1 cellular context compared by ENCODE assay signal in the genomic region with DNA sequence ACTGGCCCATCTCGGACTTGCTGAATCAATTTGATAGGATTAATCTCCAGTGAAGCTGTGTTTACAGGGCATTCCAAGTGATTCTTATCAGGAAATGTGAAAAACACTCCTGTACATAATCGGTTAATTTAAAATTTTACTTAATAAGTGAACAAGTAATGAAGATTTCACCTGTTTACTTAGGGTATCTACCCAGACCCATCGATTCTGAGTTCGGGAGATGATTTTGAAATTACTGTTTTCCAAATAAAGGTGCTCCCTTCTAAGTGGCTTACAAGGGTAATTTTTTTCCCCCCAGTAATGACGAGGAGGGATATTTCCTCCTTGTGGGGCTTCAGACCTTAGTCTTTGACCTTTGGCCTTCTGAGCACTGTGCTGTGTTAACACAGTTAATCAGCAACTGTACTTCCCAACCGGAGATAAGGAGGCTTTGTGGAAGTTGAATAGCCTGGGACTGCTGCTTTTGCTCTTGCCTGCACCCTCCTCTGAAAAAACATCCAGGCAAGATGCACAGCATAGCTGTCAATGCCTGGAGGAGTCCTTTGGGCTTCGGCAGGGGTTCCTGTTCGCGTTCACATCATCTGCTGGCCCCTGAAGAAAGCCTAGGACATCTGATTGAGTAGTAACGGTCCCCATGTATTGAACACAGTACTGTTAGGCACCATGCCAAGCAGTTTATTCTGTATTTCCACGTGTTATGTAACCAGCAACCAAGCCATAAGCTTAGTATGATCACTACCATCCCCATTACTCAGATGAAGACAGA.
TF ChIP-seq lines count a peak whose summit lies in the region.

No MANE protein-coding gene starts in this region.

TF ChIP-seq in HepG2, 621 proteins besides CTCF, POLR2A, EP300 and RAD21 (continues in another document):
- TF ChIP-seq MTF1 (CRISPR knock-in tag; IDR thresholded peaks at IDR 0.05) (no peak), CREM (IDR thresholded peaks at IDR 0.05) (peak; percentile 71; the same call in 1 of the 2 replicates), CREM (CRISPR knock-in tag; IDR thresholded peaks at IDR 0.05) (no peak), ZFP41 (CRISPR knock-in tag; IDR thresholded peaks at IDR 0.05; ENCODE audit: borderline replicate concordance) (no peak), ZNF629 (CRISPR knock-in tag; conservative IDR thresholded peaks at IDR 0.05) (peak; percentile 66), ZNF709 (CRISPR knock-in tag; IDR thresholded peaks at IDR 0.05) (no peak), ZNF777 (CRISPR knock-in tag; IDR thresholded peaks at IDR 0.05) (no peak), FOXA1 (IDR thresholded peaks at IDR 0.05) (no peak), FOXA1 (CRISPR knock-in tag; IDR thresholded peaks at IDR 0.05) (peak; percentile 62), NFYB (CRISPR knock-in tag; IDR thresholded peaks at IDR 0.05) (no peak), BRD4 (CRISPR knock-in tag; IDR thresholded peaks at IDR 0.05) (peak; percentile 56; the same call in 1 of the 2 replicates), MAF1 (CRISPR knock-in tag; IDR thresholded peaks at IDR 0.05; ENCODE audit: borderline replicate concordance) (no peak), PHF5A (CRISPR knock-in tag; IDR thresholded peaks at IDR 0.05; ENCODE audit: low read depth, unreplicated experiment) (no peak), FOXO1 (CRISPR knock-in tag; IDR thresholded peaks at IDR 0.05) (peak; percentile 35; the same call in 1 of the 2 replicates), TRIM24 (CRISPR knock-in tag; IDR thresholded peaks at IDR 0.05) (no peak), FOXP1 (IDR thresholded peaks at IDR 0.05) (no peak), FOXP1 (CRISPR knock-in tag; IDR thresholded peaks at IDR 0.05) (peak; percentile 62), ZNF207 (IDR thresholded peaks at IDR 0.05; ENCODE audit: borderline replicate concordance) (no peak), RXRB (CRISPR knock-in tag; IDR thresholded peaks at IDR 0.05; ENCODE audit: borderline replicate concordance) (peak; percentile 77), ZMYM4 (CRISPR knock-in tag; IDR thresholded peaks at IDR 0.05) (0 out of 2 replicates have a peak, but pooled peaks have one; percentile 45)
- TF ChIP-seq, protein P1, sequence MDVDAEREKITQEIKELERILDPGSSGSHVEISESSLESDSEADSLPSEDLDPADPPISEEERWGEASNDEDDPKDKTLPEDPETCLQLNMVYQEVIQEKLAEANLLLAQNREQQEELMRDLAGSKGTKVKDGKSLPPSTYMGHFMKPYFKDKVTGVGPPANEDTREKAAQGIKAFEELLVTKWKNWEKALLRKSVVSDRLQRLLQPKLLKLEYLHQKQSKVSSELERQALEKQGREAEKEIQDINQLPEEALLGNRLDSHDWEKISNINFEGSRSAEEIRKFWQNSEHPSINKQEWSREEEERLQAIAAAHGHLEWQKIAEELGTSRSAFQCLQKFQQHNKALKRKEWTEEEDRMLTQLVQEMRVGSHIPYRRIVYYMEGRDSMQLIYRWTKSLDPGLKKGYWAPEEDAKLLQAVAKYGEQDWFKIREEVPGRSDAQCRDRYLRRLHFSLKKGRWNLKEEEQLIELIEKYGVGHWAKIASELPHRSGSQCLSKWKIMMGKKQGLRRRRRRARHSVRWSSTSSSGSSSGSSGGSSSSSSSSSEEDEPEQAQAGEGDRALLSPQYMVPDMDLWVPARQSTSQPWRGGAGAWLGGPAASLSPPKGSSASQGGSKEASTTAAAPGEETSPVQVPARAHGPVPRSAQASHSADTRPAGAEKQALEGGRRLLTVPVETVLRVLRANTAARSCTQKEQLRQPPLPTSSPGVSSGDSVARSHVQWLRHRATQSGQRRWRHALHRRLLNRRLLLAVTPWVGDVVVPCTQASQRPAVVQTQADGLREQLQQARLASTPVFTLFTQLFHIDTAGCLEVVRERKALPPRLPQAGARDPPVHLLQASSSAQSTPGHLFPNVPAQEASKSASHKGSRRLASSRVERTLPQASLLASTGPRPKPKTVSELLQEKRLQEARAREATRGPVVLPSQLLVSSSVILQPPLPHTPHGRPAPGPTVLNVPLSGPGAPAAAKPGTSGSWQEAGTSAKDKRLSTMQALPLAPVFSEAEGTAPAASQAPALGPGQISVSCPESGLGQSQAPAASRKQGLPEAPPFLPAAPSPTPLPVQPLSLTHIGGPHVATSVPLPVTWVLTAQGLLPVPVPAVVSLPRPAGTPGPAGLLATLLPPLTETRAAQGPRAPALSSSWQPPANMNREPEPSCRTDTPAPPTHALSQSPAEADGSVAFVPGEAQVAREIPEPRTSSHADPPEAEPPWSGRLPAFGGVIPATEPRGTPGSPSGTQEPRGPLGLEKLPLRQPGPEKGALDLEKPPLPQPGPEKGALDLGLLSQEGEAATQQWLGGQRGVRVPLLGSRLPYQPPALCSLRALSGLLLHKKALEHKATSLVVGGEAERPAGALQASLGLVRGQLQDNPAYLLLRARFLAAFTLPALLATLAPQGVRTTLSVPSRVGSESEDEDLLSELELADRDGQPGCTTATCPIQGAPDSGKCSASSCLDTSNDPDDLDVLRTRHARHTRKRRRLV (CRISPR knock-in tag; IDR thresholded peaks at IDR 0.05) = no peak
- TF ChIP-seq, protein P2, sequence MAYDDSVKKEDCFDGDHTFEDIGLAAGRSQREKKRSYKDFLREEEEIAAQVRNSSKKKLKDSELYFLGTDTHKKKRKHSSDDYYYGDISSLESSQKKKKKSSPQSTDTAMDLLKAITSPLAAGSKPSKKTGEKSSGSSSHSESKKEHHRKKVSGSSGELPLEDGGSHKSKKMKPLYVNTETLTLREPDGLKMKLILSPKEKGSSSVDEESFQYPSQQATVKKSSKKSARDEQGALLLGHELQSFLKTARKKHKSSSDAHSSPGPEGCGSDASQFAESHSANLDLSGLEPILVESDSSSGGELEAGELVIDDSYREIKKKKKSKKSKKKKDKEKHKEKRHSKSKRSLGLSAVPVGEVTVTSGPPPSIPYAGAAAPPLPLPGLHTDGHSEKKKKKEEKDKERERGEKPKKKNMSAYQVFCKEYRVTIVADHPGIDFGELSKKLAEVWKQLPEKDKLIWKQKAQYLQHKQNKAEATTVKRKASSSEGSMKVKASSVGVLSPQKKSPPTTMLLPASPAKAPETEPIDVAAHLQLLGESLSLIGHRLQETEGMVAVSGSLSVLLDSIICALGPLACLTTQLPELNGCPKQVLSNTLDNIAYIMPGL (CRISPR knock-in tag; IDR thresholded peaks at IDR 0.05; ENCODE audit: borderline replicate concordance in 1 of 2, low read depth in 1 of 2) = peak; percentile 24 to 68; a peak in 2 of 4 replicates
- TF ChIP-seq, protein P3, sequence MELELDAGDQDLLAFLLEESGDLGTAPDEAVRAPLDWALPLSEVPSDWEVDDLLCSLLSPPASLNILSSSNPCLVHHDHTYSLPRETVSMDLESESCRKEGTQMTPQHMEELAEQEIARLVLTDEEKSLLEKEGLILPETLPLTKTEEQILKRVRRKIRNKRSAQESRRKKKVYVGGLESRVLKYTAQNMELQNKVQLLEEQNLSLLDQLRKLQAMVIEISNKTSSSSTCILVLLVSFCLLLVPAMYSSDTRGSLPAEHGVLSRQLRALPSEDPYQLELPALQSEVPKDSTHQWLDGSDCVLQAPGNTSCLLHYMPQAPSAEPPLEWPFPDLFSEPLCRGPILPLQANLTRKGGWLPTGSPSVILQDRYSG (CRISPR knock-in tag; IDR thresholded peaks at IDR 0.05) = no peak
- TF ChIP-seq, protein P4, sequence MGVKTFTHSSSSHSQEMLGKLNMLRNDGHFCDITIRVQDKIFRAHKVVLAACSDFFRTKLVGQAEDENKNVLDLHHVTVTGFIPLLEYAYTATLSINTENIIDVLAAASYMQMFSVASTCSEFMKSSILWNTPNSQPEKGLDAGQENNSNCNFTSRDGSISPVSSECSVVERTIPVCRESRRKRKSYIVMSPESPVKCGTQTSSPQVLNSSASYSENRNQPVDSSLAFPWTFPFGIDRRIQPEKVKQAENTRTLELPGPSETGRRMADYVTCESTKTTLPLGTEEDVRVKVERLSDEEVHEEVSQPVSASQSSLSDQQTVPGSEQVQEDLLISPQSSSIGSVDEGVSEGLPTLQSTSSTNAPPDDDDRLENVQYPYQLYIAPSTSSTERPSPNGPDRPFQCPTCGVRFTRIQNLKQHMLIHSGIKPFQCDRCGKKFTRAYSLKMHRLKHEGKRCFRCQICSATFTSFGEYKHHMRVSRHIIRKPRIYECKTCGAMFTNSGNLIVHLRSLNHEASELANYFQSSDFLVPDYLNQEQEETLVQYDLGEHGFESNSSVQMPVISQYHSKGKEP (CRISPR knock-in tag; IDR thresholded peaks at IDR 0.05) = no peak
- TF ChIP-seq, protein P5, sequence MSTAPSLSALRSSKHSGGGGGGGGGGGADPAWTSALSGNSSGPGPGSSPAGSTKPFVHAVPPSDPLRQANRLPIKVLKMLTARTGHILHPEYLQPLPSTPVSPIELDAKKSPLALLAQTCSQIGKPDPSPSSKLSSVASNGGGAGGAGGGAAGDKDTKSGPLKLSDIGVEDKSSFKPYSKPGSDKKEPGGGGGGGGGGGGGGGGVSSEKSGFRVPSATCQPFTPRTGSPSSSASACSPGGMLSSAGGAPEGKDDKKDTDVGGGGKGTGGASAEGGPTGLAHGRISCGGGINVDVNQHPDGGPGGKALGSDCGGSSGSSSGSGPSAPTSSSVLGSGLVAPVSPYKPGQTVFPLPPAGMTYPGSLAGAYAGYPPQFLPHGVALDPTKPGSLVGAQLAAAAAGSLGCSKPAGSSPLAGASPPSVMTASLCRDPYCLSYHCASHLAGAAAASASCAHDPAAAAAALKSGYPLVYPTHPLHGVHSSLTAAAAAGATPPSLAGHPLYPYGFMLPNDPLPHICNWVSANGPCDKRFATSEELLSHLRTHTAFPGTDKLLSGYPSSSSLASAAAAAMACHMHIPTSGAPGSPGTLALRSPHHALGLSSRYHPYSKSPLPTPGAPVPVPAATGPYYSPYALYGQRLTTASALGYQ (CRISPR knock-in tag; IDR thresholded peaks at IDR 0.05) = peak; percentile 50; the same call in 1 of the 2 replicates
- TF ChIP-seq, protein P6, sequence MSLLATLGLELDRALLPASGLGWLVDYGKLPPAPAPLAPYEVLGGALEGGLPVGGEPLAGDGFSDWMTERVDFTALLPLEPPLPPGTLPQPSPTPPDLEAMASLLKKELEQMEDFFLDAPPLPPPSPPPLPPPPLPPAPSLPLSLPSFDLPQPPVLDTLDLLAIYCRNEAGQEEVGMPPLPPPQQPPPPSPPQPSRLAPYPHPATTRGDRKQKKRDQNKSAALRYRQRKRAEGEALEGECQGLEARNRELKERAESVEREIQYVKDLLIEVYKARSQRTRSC (CRISPR knock-in tag; IDR thresholded peaks at IDR 0.05; ENCODE audit: low read depth) = no peak
- TF ChIP-seq, protein P7, sequence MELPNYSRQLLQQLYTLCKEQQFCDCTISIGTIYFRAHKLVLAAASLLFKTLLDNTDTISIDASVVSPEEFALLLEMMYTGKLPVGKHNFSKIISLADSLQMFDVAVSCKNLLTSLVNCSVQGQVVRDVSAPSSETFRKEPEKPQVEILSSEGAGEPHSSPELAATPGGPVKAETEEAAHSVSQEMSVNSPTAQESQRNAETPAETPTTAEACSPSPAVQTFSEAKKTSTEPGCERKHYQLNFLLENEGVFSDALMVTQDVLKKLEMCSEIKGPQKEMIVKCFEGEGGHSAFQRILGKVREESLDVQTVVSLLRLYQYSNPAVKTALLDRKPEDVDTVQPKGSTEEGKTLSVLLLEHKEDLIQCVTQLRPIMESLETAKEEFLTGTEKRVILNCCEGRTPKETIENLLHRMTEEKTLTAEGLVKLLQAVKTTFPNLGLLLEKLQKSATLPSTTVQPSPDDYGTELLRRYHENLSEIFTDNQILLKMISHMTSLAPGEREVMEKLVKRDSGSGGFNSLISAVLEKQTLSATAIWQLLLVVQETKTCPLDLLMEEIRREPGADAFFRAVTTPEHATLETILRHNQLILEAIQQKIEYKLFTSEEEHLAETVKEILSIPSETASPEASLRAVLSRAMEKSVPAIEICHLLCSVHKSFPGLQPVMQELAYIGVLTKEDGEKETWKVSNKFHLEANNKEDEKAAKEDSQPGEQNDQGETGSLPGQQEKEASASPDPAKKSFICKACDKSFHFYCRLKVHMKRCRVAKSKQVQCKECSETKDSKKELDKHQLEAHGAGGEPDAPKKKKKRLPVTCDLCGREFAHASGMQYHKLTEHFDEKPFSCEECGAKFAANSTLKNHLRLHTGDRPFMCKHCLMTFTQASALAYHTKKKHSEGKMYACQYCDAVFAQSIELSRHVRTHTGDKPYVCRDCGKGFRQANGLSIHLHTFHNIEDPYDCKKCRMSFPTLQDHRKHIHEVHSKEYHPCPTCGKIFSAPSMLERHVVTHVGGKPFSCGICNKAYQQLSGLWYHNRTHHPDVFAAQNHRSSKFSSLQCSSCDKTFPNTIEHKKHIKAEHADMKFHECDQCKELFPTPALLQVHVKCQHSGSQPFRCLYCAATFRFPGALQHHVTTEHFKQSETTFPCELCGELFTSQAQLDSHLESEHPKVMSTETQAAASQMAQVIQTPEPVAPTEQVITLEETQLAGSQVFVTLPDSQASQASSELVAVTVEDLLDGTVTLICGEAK (IDR thresholded peaks at IDR 0.05) = no peak
- TF ChIP-seq, protein P7 (CRISPR knock-in tag; IDR thresholded peaks at IDR 0.05) = peak; percentile 42; the same call in 1 of the 2 replicates
- TF ChIP-seq, protein P8, sequence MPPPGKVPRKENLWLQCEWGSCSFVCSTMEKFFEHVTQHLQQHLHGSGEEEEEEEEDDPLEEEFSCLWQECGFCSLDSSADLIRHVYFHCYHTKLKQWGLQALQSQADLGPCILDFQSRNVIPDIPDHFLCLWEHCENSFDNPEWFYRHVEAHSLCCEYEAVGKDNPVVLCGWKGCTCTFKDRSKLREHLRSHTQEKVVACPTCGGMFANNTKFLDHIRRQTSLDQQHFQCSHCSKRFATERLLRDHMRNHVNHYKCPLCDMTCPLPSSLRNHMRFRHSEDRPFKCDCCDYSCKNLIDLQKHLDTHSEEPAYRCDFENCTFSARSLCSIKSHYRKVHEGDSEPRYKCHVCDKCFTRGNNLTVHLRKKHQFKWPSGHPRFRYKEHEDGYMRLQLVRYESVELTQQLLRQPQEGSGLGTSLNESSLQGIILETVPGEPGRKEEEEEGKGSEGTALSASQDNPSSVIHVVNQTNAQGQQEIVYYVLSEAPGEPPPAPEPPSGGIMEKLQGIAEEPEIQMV (CRISPR knock-in tag; IDR thresholded peaks at IDR 0.05; ENCODE audit: low read depth) = no peak; the same call in 1 of the 2 replicates
